Comparison of ENCODE assay signal across 8 cellular contexts in the genomic region with DNA sequence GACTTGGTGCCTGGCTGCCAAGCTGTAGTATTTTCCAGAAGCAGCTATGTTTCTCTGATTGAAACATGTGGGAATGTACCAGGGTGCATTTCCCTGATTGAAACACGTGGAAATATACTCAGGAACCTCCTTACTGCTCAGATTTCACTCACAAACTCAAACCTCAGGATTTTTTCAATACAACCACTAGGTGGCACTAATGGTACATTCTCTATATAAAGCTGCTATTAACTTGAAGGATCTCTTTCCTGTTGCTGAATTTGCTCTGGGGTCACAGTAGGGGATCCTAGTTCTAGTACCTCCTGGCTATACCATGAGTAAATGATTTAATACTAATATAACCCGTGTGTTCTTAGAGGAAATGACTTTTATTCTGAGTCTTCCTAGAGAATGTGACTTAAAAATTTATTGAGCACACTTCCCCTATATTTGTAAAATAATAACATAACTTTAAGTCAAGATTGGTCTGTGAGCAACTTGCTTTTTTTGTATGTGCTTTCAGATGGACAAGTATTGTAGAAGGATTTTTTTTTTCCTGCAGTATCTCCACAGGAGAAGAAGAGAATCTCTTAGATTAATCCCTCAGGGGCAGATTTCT.
DNase-seq lines count a peak whose midpoint lies in the region; ATAC-seq and TF ChIP-seq lines count a peak whose summit lies in the region.

No MANE protein-coding gene starts in this region.

- H4K8ac ChIP-seq in mesenchymal stem cell (ENCODE audit: low read length): no peak overlapping the region

- no peak overlapping the region for H3K18ac ChIP-seq in mesenchymal stem cell (ENCODE audit: low read depth in 1 of 2, low read length in 2 of 2)

- no peak overlapping the region for H2BK5ac ChIP-seq in mesenchymal stem cell (ENCODE audit: low read depth, low read length, poor library complexity, severe bottlenecking)

- WGBS in mesenchymal stem cell: no CpG with 5 or more reads among the region's 2 CpGs

- H3K27ac Mint-ChIP-seq in activated CD4-positive, alpha-beta memory T cell treated with anti-CD3 and anti-CD28 coated beads, Interleukin-2, amount 10 ng/mL, durations not matched to agents 7 days and 5 days: no peak overlapping the region

- no peak overlapping the region for H3K23ac ChIP-seq in mesenchymal stem cell (ENCODE audit: low read length in 2 of 2)

- no peaks in the 10 kb centered on the region for H3K36me3 Mint-ChIP-seq in activated CD4-positive, alpha-beta memory T cell treated with anti-CD3 and anti-CD28 coated beads, Interleukin-2, amount 10 ng/mL, durations not matched to agents 7 days and 5 days (ENCODE audit: low read depth)

- intact Hi-C loops in colonic mucosa (cut with DNase I): loop anchor here (10.0 kb wide), 1 partner anchor 918 kb away; no protein-coding TSS in a partner anchor

- no peaks in the 10 kb centered on the region for H3K4me1 Mint-ChIP-seq in activated CD4-positive, alpha-beta memory T cell treated with anti-CD3 and anti-CD28 coated beads, Interleukin-2, amount 10 ng/mL, durations not matched to agents 7 days and 5 days

- H2BK15ac ChIP-seq in mesenchymal stem cell (ENCODE audit: low read depth, poor library complexity, severe bottlenecking): no peak overlapping the region

- DNase-seq in AG09319 (ENCODE audit: extremely low read depth, low read depth) (peak; percentile 0), HS-5 (ENCODE audit: low read depth) (peak; percentile 41), NCI-H82 treated with DMSO at 0.1 percent for 48 hours (lab: John Stamatoyannopoulos, UW; ENCODE audit: unreplicated experiment) (peak; percentile 43), colonic mucosa (no peak), mesenchymal stem cell (peak; percentile 63)
- no peak for DNase-seq in activated CD4-positive, alpha-beta memory T cell treated with anti-CD3 and anti-CD28 coated beads, Interleukin-2, amount 10 ng/mL, durations not matched to agents 7 days and 5 days

- no peak overlapping the region for H2AK5ac ChIP-seq in mesenchymal stem cell (ENCODE audit: low read length, severe bottlenecking)

- no peaks in the 10 kb centered on the region for H3K27me3 Mint-ChIP-seq in activated CD4-positive, alpha-beta memory T cell treated with anti-CD3 and anti-CD28 coated beads, Interleukin-2, amount 10 ng/mL, durations not matched to agents 7 days and 5 days

- no peaks in the 10 kb centered on the region for H3K27me3 ChIP-seq in colonic mucosa
- no peaks in the 10 kb centered on the region for H3K27me3 ChIP-seq in mesenchymal stem cell (ENCODE audit: control insufficient read depth in 1 of 2, insufficient read depth in 1 of 2, low read length in 2 of 2)

- H3K27ac ChIP-seq in colonic mucosa: no peak overlapping the region
- no peak overlapping the region for H3K27ac ChIP-seq in mesenchymal stem cell (ENCODE audit: low read length, poor library complexity, severe bottlenecking)

- TF ChIP-seq CTCF in AG09319 (IDR thresholded peaks at IDR 0.05; ENCODE audit: low read depth, low read length) (peak; percentile 45), colonic mucosa (IDR thresholded peaks at IDR 0.05) (peak; percentile 45)

- no peaks in the 10 kb centered on the region for H3K9me3 Mint-ChIP-seq in activated CD4-positive, alpha-beta memory T cell treated with anti-CD3 and anti-CD28 coated beads, Interleukin-2, amount 10 ng/mL, durations not matched to agents 7 days and 5 days

- ATAC-seq in GM18861 (IDR thresholded peaks at IDR 0.05; ENCODE audit: unreplicated experiment) (peak; percentile 77), HG02571 (IDR thresholded peaks at IDR 0.05; ENCODE audit: unreplicated experiment) (no peak)

- no peak overlapping the region for H3K4me3 ChIP-seq in colonic mucosa
- no peak overlapping the region for H3K4me3 ChIP-seq in mesenchymal stem cell (ENCODE audit: insufficient read depth in 1 of 2, low read depth in 1 of 2, low read length in 2 of 2)

- no peaks in the 10 kb centered on the region for H3K79me1 ChIP-seq in mesenchymal stem cell (replicated peaks; ENCODE audit: low read length, poor library complexity, severe bottlenecking)

- H3K4me2 ChIP-seq in mesenchymal stem cell (ENCODE audit: low read length, poor library complexity, severe bottlenecking): no peak overlapping the region

- H2BK12ac ChIP-seq in mesenchymal stem cell (ENCODE audit: low read length in 2 of 2): no peak overlapping the region

- CTCF ChIA-PET in activated CD4-positive, alpha-beta memory T cell treated with anti-CD3 and anti-CD28 coated beads, Interleukin-2, amount 10 ng/mL, durations not matched to agents 7 days and 5 days (lab: Charles Lee): no interaction called here

- H3K9ac ChIP-seq in colonic mucosa (ENCODE audit: low read depth in 2 of 2, low read length in 2 of 2) (no peak overlapping the region), mesenchymal stem cell (ENCODE audit: low read length) (no peak overlapping the region)

- POLR2A ChIA-PET in activated CD4-positive, alpha-beta memory T cell treated with anti-CD3 and anti-CD28 coated beads, Interleukin-2, amount 10 ng/mL, durations not matched to agents 7 days and 5 days (lab: Charles Lee): no interaction called here

- H2BK120ac ChIP-seq in mesenchymal stem cell (ENCODE audit: low read depth, low read length): no peak overlapping the region

- H4K91ac ChIP-seq in mesenchymal stem cell (ENCODE audit: low read length): no peak overlapping the region

- H3K14ac ChIP-seq in mesenchymal stem cell (ENCODE audit: low read length in 2 of 2): no peak overlapping the region

- H3K4me3 Mint-ChIP-seq in activated CD4-positive, alpha-beta memory T cell treated with anti-CD3 and anti-CD28 coated beads, Interleukin-2, amount 10 ng/mL, durations not matched to agents 7 days and 5 days: no peak overlapping the region

- no peak overlapping the region for H2AFZ ChIP-seq in mesenchymal stem cell (ENCODE audit: low read depth, low read length)

- H3K36me3 ChIP-seq in colonic mucosa (no peaks in the 10 kb centered on the region), mesenchymal stem cell (ENCODE audit: control insufficient read depth in 1 of 2, insufficient read depth in 2 of 2, low read depth in 1 of 2, low read length in 2 of 2) (no peaks in the 10 kb centered on the region)

- no peak overlapping the region for H3K4ac ChIP-seq in mesenchymal stem cell (ENCODE audit: low read depth in 1 of 2, low read length in 2 of 2)

- H3K9me3 ChIP-seq in colonic mucosa (no peaks in the 10 kb centered on the region), mesenchymal stem cell (ENCODE audit: control insufficient read depth, low read length) (no peaks in the 10 kb centered on the region)

- H3K4me1 ChIP-seq in colonic mucosa: no peaks in the 10 kb centered on the region
- no peaks in the 10 kb centered on the region for H3K4me1 ChIP-seq in mesenchymal stem cell (ENCODE audit: control insufficient read depth, insufficient read depth, low read depth, low read length)

Comparison
In these comparisons a context has a peak if more than half of its experiments do, and no peak if none do; other contexts are left out.
1. DNase-seq: peak in AG09319 (single experiment), HS-5 (single experiment), NCI-H82 treated with DMSO at 0.1 percent for 48 hours (single experiment) and mesenchymal stem cell (single experiment); none in colonic mucosa (single experiment) and activated CD4-positive, alpha-beta memory T cell treated with anti-CD3 and anti-CD28 coated beads, Interleukin-2, amount 10 ng/mL, durations not matched to agents 7 days and 5 days (single experiment).